In the genomic region with DNA sequence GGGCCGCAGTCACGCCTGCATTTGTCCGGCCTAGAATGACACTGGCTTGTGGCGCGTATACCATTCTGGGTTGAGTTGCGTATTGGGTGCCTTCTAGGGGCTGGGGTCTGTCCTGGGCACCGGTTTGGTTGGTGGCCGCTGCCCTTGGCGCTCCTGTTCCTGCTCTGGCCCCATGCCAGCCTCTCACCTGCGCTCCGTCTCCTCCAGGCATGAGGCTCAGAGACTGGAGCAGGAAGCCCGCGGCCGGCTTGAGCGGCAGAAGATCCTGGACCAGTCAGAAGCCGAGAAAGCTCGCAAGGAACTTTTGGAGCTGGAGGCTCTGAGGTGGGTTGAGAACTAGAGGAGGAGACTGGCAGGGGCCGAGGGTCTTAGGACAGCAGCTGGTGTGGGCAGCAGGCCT, we compare ENCODE assay signal across 21 cellular contexts. TPM values are rescaled to one million over a fixed set of nuclear protein-coding genes. Genes with fewer than 3 reads are reported as not detected.
DNase-seq lines count a peak whose midpoint lies in the region; ATAC-seq and TF ChIP-seq lines count a peak whose summit lies in the region.
"Had no signal": no experiment of that assay in that cellular context is flagged by ENCODE, and none has a peak within 500 bp of the region (broad histone marks: within the 10 kb centered on the region; RNA-seq: fewer than 3 reads in every experiment).

No MANE protein-coding gene starts in this region.

- H3K4me1 ChIP-seq in adipocyte (ENCODE audit: control insufficient read depth, insufficient read depth, low read length) (peaks cover 14% of the 10 kb centered on the region), mesendoderm (ENCODE audit: control insufficient read depth, low read depth, low read length) (peaks cover 3% of the 10 kb centered on the region)

- no peak overlapping the region for H3K4me2 ChIP-seq in mesendoderm (ENCODE audit: low read length)
- H3K4me2 ChIP-seq: BLaER1 had no signal

- no peak overlapping the region for H3K27ac ChIP-seq in mesendoderm (ENCODE audit: low read depth, low read length)
- H3K27ac ChIP-seq: BLaER1 had no signal

- no peak overlapping the region for H3K4me3 Mint-ChIP-seq in nephron progenitor cell
- H3K4me3 Mint-ChIP-seq: activated CD4-positive, alpha-beta memory T cell treated with anti-CD3 and anti-CD28 coated beads, Interleukin-2, amount 10 ng/mL, durations not matched to agents 7 days and 5 days had no signal

- H3K36me3 Mint-ChIP-seq in nephron progenitor cell (ENCODE audit: low read depth) = no peaks in the 10 kb centered on the region

- no peak overlapping the region for H4K5ac ChIP-seq in mesendoderm (ENCODE audit: low read length)

- no peak overlapping the region for H2BK120ac ChIP-seq in mesendoderm (ENCODE audit: low read depth, low read length)

- TF ChIP-seq CTCF in nephron progenitor cell (IDR thresholded peaks at IDR 0.05) = no peak

- peaks cover 25% of the 10 kb centered on the region for H3K4me1 Mint-ChIP-seq in nephron progenitor cell

- peak overlapping the region; percentile 54 for H3K9ac ChIP-seq in adipocyte (ENCODE audit: low read length)
- no peak overlapping the region for H3K9ac ChIP-seq in mesendoderm (ENCODE audit: low read length)
- H3K9ac ChIP-seq: BLaER1 had no signal

- no peaks in the 10 kb centered on the region for H3K9me3 ChIP-seq in adipocyte (ENCODE audit: control insufficient read depth, low read length)
- H3K9me3 ChIP-seq: BLaER1, heart right ventricle had no signal

- H4K8ac ChIP-seq in mesendoderm (ENCODE audit: low read depth, low read length) = no peak overlapping the region

- H3K79me2 ChIP-seq in mesendoderm (ENCODE audit: control insufficient read depth, insufficient read depth, low read length) = no peaks in the 10 kb centered on the region

- no peak overlapping the region for H2BK5ac ChIP-seq in mesendoderm (ENCODE audit: low read length)

- no CpG with 5 or more reads among the region's 18 CpGs for WGBS in mesendoderm (ENCODE audit: extremely low coverage, insufficient coverage, low lambda C conversion rate)

- no peak overlapping the region for H3K56ac ChIP-seq in mesendoderm (ENCODE audit: low read length)

- peaks cover 69% of the 10 kb centered on the region for H3K36me3 ChIP-seq in adipocyte (ENCODE audit: control insufficient read depth, insufficient read depth, low read length, severe bottlenecking)
- H3K36me3 ChIP-seq in mesendoderm (ENCODE audit: control insufficient read depth, insufficient read depth, low read length) = no peaks in the 10 kb centered on the region

- no peak overlapping the region for H3K18ac ChIP-seq in mesendoderm (ENCODE audit: low read length)

- H3K9me3 Mint-ChIP-seq in nephron progenitor cell = no peaks in the 10 kb centered on the region
- H3K9me3 Mint-ChIP-seq: activated CD4-positive, alpha-beta memory T cell treated with anti-CD3 and anti-CD28 coated beads, Interleukin-2, amount 10 ng/mL, durations not matched to agents 7 days and 5 days had no signal

- H3K27me3 Mint-ChIP-seq in nephron progenitor cell (ENCODE audit: low read depth, poor library complexity) = peaks cover 35% of the 10 kb centered on the region
- H3K27me3 Mint-ChIP-seq: activated CD4-positive, alpha-beta memory T cell treated with anti-CD3 and anti-CD28 coated beads, Interleukin-2, amount 10 ng/mL, durations not matched to agents 7 days and 5 days had no signal

- H3K27ac Mint-ChIP-seq in nephron progenitor cell = peak overlapping the region; percentile 16
- H3K27ac Mint-ChIP-seq: activated CD4-positive, alpha-beta memory T cell treated with anti-CD3 and anti-CD28 coated beads, Interleukin-2, amount 10 ng/mL, durations not matched to agents 7 days and 5 days had no signal

- H3K4ac ChIP-seq in mesendoderm (ENCODE audit: low read depth, low read length) = no peak overlapping the region

- H2BK15ac ChIP-seq in mesendoderm (replicated peaks; ENCODE audit: low read depth) = no peak overlapping the region

- H3K79me1 ChIP-seq in mesendoderm (ENCODE audit: low read length) = no peaks in the 10 kb centered on the region

- no peak overlapping the region for H3K4me3 ChIP-seq in adipocyte (ENCODE audit: low read length)
- H3K4me3 ChIP-seq in mesendoderm (ENCODE audit: low read length) = no peak overlapping the region
- H3K4me3 ChIP-seq: BLaER1, dorsolateral prefrontal cortex, heart right ventricle had no signal

- no peaks in the 10 kb centered on the region for H3K27me3 ChIP-seq in adipocyte (replicated peaks; ENCODE audit: control insufficient read depth, insufficient read depth, low read length)
- no peaks in the 10 kb centered on the region for H3K27me3 ChIP-seq in mesendoderm (ENCODE audit: insufficient read depth, low read length, poor library complexity)
- H3K27me3 ChIP-seq: BLaER1, dorsolateral prefrontal cortex, heart right ventricle had no signal

- no peak overlapping the region for H3K23ac ChIP-seq in mesendoderm (ENCODE audit: low read length)

- ATAC-seq in GM18870 (IDR thresholded peaks at IDR 0.05; ENCODE audit: unreplicated experiment) = no peak
- ATAC-seq: HCT116, SK-N-SH treated with all-trans-retinoic acid at 6 μM for 48 hours had no signal

- DNase-seq in DMS79 (lab: John Stamatoyannopoulos, UW) (peak; percentile 76), adipocyte (ENCODE audit: low read depth) (no peak), nephron progenitor cell (no peak), DMS114 treated with DMSO at 0.1 percent for 48 hours (lab: John Stamatoyannopoulos, UW; ENCODE audit: unreplicated experiment) (no peak), mesendoderm (no peak)
- DNase-seq: activated CD4-positive, alpha-beta memory T cell treated with anti-CD3 and anti-CD28 coated beads, Interleukin-2, amount 10 ng/mL, durations not matched to agents 7 days and 5 days; activated CD4-positive, CD25-positive, alpha-beta regulatory T cell; activated T-cell treated with anti-CD3 and anti-CD28 coated beads, Interleukin-2, amount 50 U/mL, for 1 hour; aorta; central memory CD4-positive, alpha-beta T cell; EL; heart right ventricle; NCI-H1092 treated with DMSO at 0.1 percent for 48 hours; NCI-H524 treated with DMSO at 0.1 percent for 48 hours; RPMI8226; T1000 had no signal

- H2AK5ac ChIP-seq in mesendoderm (ENCODE audit: low read length) = no peak overlapping the region

RNA-seq across cellular contexts. Expression of a gene that starts 17.4 kb away (rescaled TPM):
- polyA plus RNA-seq in mesendoderm (2013, experiment 1 of 2) = 47.5 TPM
- 46.8 TPM for polyA plus RNA-seq in mesendoderm (2013, experiment 2 of 2)

RNA-seq across cellular contexts. Expression of a gene that starts 25.4 kb away (rescaled TPM):
- polyA plus RNA-seq in mesendoderm (2013, experiment 1 of 2) = 0.13 TPM
- 0.18 TPM for polyA plus RNA-seq in mesendoderm (2013, experiment 2 of 2)

RNA-seq across cellular contexts. Expression of a gene that starts 29.7 kb away (rescaled TPM):
- 59.4 TPM for polyA plus RNA-seq in mesendoderm (2013, experiment 1 of 2)
- 59.3 TPM for polyA plus RNA-seq in mesendoderm (2013, experiment 2 of 2)

RNA-seq across cellular contexts. Expression of a gene that starts 33.7 kb away (rescaled TPM):
- polyA plus RNA-seq in mesendoderm (2013, experiment 1 of 2) = 2.4 TPM
- 2.5 TPM for polyA plus RNA-seq in mesendoderm (2013, experiment 2 of 2)

RNA-seq across cellular contexts. Expression of a gene that starts 39.3 kb away (rescaled TPM):
- 156 TPM for polyA plus RNA-seq in mesendoderm (2013, experiment 1 of 2)
- polyA plus RNA-seq in mesendoderm (2013, experiment 2 of 2) = 158 TPM
